Comparison of ENCODE assay signal across 18 cellular contexts in the genomic region with DNA sequence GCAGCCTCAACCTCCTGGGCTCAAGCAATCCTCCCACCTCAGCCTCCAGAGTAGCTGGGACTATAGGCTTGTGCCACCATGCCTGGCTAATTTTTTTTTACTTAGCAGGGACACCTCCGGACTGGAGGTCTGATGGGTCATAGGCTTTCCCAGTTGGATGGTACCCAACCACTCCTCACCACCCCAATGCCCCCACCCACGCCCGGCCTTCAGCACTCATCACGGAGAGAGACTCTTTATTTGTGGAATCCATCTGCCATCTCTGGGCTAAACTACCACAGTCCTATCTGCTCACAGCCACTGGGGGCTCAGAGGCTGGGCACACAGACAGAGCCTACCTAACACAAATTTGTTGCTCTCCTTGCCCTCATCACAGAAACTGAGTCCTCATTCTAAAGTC. TPM values are rescaled to one million over a fixed set of nuclear protein-coding genes. Genes with fewer than 3 reads are reported as not detected.
A peak's percentile ranks its signal among the peaks of the same experiment; 100 is the strongest.
DNase-seq lines count a peak whose midpoint lies in the region; ATAC-seq and TF ChIP-seq lines count a peak whose summit lies in the region.
"Had no signal": no experiment of that assay in that cellular context is flagged by ENCODE, and none has a peak within 500 bp of the region (broad histone marks: within the 10 kb centered on the region; RNA-seq: fewer than 3 reads in every experiment).

No MANE protein-coding gene starts in this region.

- H2BK15ac ChIP-seq in neuronal stem cell (ENCODE audit: low read length): no peak overlapping the region

- TF ChIP-seq POLR2A in breast epithelium (IDR thresholded peaks at IDR 0.05): no peak

- in situ Hi-C loops in GM23248 (cut with MboI): no loop called here

- H2BK120ac ChIP-seq in neuronal stem cell (ENCODE audit: low read depth, low read length): no peak overlapping the region

- no peaks in the 10 kb centered on the region for H3K27me3 ChIP-seq in ACC112 (ENCODE audit: insufficient read depth, low read length)
- no peaks in the 10 kb centered on the region for H3K27me3 ChIP-seq in GM23248 (replicated peaks; ENCODE audit: insufficient read depth)
- no peaks in the 10 kb centered on the region for H3K27me3 ChIP-seq in breast epithelium
- no peaks in the 10 kb centered on the region for H3K27me3 ChIP-seq in neuronal stem cell (ENCODE audit: control insufficient read depth in 3 of 3, insufficient read depth in 3 of 3, low read depth in 1 of 3, low read length in 3 of 3)
- H3K27me3 ChIP-seq: right lobe of liver had no signal

- no peak overlapping the region for H2AK5ac ChIP-seq in neuronal stem cell (ENCODE audit: low read depth, low read length)

- H3K4me3 ChIP-seq in ACC112 (ENCODE audit: low read depth, low read length) (no peak overlapping the region), GM23248 (no peak overlapping the region), breast epithelium (no peak overlapping the region), neuronal stem cell (ENCODE audit: low read length in 2 of 2) (no peak overlapping the region)
- H3K4me3 ChIP-seq: right lobe of liver had no signal

- peaks cover 3% of the 10 kb centered on the region for H3K79me1 ChIP-seq in neuronal stem cell (ENCODE audit: low read depth, low read length)

- H3K79me2 ChIP-seq in ACC112 (ENCODE audit: control insufficient read depth, insufficient read depth, low read length, unreplicated experiment) (peaks cover 96% of the 10 kb centered on the region), GM23248 (ENCODE audit: insufficient read depth) (peaks cover 98% of the 10 kb centered on the region)

- no peak overlapping the region for H2BK12ac ChIP-seq in neuronal stem cell (ENCODE audit: low read length)

- intact Hi-C loops in breast epithelium (cut with DNase I; ENCODE audit: low total_unique reads): no loop called here

- no peak for DNase-seq in GM23248
- DNase-seq in breast epithelium (ENCODE audit: low spot score in 2 of 2): no peak
- DNase-seq in neuronal stem cell (ENCODE audit: low spot score): no peak
- no peak for DNase-seq in NCI-H2029 treated with DMSO at 0.1 percent for 48 hours (lab: John Stamatoyannopoulos, UW)
- no peak for DNase-seq in NCI-H2081 treated with DMSO at 0.1 percent for 48 hours (lab: John Stamatoyannopoulos, UW)
- DNase-seq in GDM1 (lab: John Stamatoyannopoulos, UW): no peak
- DNase-seq: Calu3; caudate nucleus; effector CD4-positive, alpha-beta T cell; NCI-H2029; NCI-H510A treated with DMSO at 0.1 percent for 48 hours; right lobe of liver; SIG-M5; stimulated activated CD4-positive, alpha-beta T cell treated with anti-CD3 and anti-CD28 coated beads, Interleukin-1b, Interleukin-23, amount 100 ng/mL, for 48 hours had no signal

- H3K4me1 ChIP-seq in ACC112 (ENCODE audit: control insufficient read depth, insufficient read depth, low read length, unreplicated experiment): peaks cover 67% of the 10 kb centered on the region
- peaks cover 57% of the 10 kb centered on the region for H3K4me1 ChIP-seq in GM23248 (ENCODE audit: insufficient read depth)
- peaks cover 11 to 32% of the 10 kb centered on the region in 2 donors for H3K4me1 ChIP-seq in breast epithelium
- peaks cover 26 to 32% of the 10 kb centered on the region in 2 donors for H3K4me1 ChIP-seq in neuronal stem cell (ENCODE audit: control insufficient read depth in 2 of 2, insufficient read depth in 1 of 2, low read depth in 1 of 2, low read length in 2 of 2)
- H3K4me1 ChIP-seq: right lobe of liver had no signal

- H3K27ac ChIP-seq in ACC112 (ENCODE audit: low read depth, low read length): peak overlapping the region; percentile 36; the same call in 1 of the 2 replicates
- peak overlapping the region; percentile 84 for H3K27ac ChIP-seq in GM23248
- H3K27ac ChIP-seq in breast epithelium: peak overlapping the region; percentile 29 to 36
- H3K27ac ChIP-seq in neuronal stem cell (replicated peaks; ENCODE audit: low read length): no peak overlapping the region
- H3K27ac ChIP-seq: neutrophil, right lobe of liver had no signal

- peaks cover 16% of the 10 kb centered on the region; the same call in 1 of the 2 replicates for H4K20me1 ChIP-seq in GM23248 (ENCODE audit: insufficient read depth)

- no peaks in the 10 kb centered on the region for H3K9me2 ChIP-seq in GM23248 (ENCODE audit: insufficient read depth)

- H3K4ac ChIP-seq in neuronal stem cell (ENCODE audit: low read length): no peak overlapping the region

- H3K9me3 ChIP-seq in GM23248 (ENCODE audit: low read depth): no peaks in the 10 kb centered on the region
- no peaks in the 10 kb centered on the region for H3K9me3 ChIP-seq in breast epithelium
- H3K9me3 ChIP-seq in neuronal stem cell (replicated peaks in 1 of 2; ENCODE audit: control insufficient read depth in 2 of 2, insufficient read depth in 1 of 2, low read depth in 1 of 2, low read length in 2 of 2): no peaks in the 10 kb centered on the region
- H3K9me3 ChIP-seq: neutrophil, right lobe of liver had no signal

- H3K4me2 ChIP-seq in GM23248 (ENCODE audit: unreplicated experiment) (no peak overlapping the region), neuronal stem cell (ENCODE audit: insufficient read depth, low read length, poor library complexity, severe bottlenecking) (no peak overlapping the region)

- no peak overlapping the region for H2BK5ac ChIP-seq in neuronal stem cell (ENCODE audit: low read length)

- H3K36me3 ChIP-seq in ACC112 (ENCODE audit: insufficient read depth, low read length) (peaks cover 3% of the 10 kb centered on the region; the same call in 1 of the 2 replicates), GM23248 (ENCODE audit: low read depth) (peaks cover 6% of the 10 kb centered on the region; the same call in 1 of the 2 replicates), breast epithelium (no peaks in the 10 kb centered on the region), neuronal stem cell (replicated peaks in 1 of 2; ENCODE audit: control insufficient read depth in 2 of 2, insufficient read depth in 2 of 2, low read length in 2 of 2) (no peaks in the 10 kb centered on the region)
- H3K36me3 ChIP-seq: neutrophil, right lobe of liver had no signal

- no peak overlapping the region for H3K18ac ChIP-seq in neuronal stem cell (ENCODE audit: low read length)

- no peak overlapping the region for H4K8ac ChIP-seq in neuronal stem cell (ENCODE audit: low read depth, low read length)

- peaks cover 41% of the 10 kb centered on the region for H3F3A ChIP-seq in GM23248 (ENCODE audit: insufficient read depth)

- H3K14ac ChIP-seq in neuronal stem cell (ENCODE audit: low read length): no peak overlapping the region

- ATAC-seq in HG02642 (IDR thresholded peaks at IDR 0.05; ENCODE audit: poor library complexity, unreplicated experiment): no peak
- ATAC-seq: right lobe of liver, WTC11 had no signal

- WGBS in GM23248 (ENCODE audit: low coverage in 1 of 2, low lambda C conversion rate in 2 of 2, missing lambda C conversion rate in 2 of 2), 2 experiments: 88 to 96% methylated on average over 4 of the region's 4 CpGs
- no CpG with 5 or more reads among the region's 4 CpGs for WGBS in neuronal stem cell (ENCODE audit: extremely low coverage in 2 of 2, insufficient read length in 2 of 2, insufficient replicate concordance in 1 of 2), 2 donors

- H2AFZ ChIP-seq in ACC112 (ENCODE audit: low read length, unreplicated experiment) (no peak overlapping the region), GM23248 (no peak overlapping the region), neuronal stem cell (ENCODE audit: low read length) (no peak overlapping the region)

- no peak overlapping the region for H4K91ac ChIP-seq in neuronal stem cell (ENCODE audit: low read depth, low read length, poor library complexity)

- no peak for TF ChIP-seq CTCF in breast epithelium (IDR thresholded peaks at IDR 0.05)

- H3K23ac ChIP-seq in neuronal stem cell (ENCODE audit: low read depth, low read length, poor library complexity): peak overlapping the region; percentile 10

- H3K9ac ChIP-seq in GM23248: no peak overlapping the region
- no peak overlapping the region for H3K9ac ChIP-seq in neuronal stem cell (ENCODE audit: low read depth, low read length, poor library complexity)

RNA-seq across cellular contexts. Expression of gene STXBP1, which starts 58.3 kb away (rescaled TPM):
- 28.5 and 61.8 TPM in 2 replicates for total RNA-seq in GM23248 (2014; rRNA removed; shearing (Covaris generic))
- polyA plus RNA-seq in GM23248 (2016; fragmentation: Nextera tagmentation; extraction: Ambion mirVana): 42.3 and 43.7 TPM in 2 replicates
- 10 to 100 TPM; 19.0 to 45.9 (median 43.2) TPM for total RNA-seq in breast epithelium
- 33.7 TPM for polyA plus RNA-seq in neuronal stem cell (2013, experiment 1 of 2)
- polyA plus RNA-seq in neuronal stem cell (2013, experiment 2 of 2): 32.9 TPM
